10 cellular contexts compared by ENCODE assay signal in the genomic region with DNA sequence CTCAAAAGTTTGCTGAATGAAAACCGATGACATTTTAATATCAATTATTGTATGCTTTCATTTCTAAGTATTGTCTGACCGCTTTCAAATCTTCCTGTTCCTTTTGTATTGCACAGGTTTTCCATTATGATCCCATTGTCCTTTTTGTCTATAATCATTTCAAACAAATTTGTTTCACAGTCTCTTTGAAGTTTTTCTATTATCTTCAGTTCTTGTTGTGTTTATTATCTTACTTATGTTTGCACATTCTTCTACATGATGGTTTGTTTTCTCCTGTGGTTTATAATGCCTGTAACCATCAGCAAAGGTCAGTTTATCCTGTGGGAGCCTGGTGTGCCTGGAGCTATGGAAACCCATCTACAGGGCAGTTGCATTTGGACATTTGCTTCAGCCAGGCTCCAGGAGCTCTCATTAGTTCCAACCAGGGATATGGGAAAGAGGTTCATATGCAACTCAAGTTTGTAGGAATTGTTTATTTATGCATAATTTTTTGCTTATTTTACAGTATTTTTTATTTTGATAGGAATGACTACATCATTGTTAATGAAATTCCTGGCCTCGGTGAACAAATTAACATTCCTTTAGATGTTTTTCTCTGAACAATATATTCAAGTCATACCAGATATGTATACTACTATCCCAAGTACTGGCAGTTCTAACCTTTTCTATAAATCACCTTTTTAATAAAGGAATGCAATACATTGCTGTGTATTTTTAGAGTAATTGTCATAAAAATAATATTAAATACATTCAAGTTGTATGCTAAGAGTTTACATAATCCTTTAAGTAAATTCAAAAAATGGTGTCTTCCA.
"Had no signal": no experiment of that assay in that cellular context is flagged by ENCODE, and none has a peak within 500 bp of the region (broad histone marks: within the 10 kb centered on the region; RNA-seq: fewer than 3 reads in every experiment).

No MANE protein-coding gene starts in this region.

- H3K9me3 ChIP-seq: ascending aorta, ovary had no signal

- H3K27me3 Mint-ChIP-seq: activated CD4-positive, alpha-beta memory T cell treated with anti-CD3 and anti-CD28 coated beads for 36 hours; activated naive CD8-positive, alpha-beta T cell treated with anti-CD3 and anti-CD28 coated beads, Interleukin-2, amount 10 ng/mL, durations not matched to agents 7 days and 5 days; stimulated activated naive CD8-positive, alpha-beta T cell treated with anti-CD3 and anti-CD28 coated beads, Interleukin-15, amount 100 ng/mL, for 72 hours had no signal

- H3K27ac Mint-ChIP-seq: activated CD4-positive, alpha-beta memory T cell treated with anti-CD3 and anti-CD28 coated beads for 36 hours; activated naive CD8-positive, alpha-beta T cell treated with anti-CD3 and anti-CD28 coated beads, Interleukin-2, amount 10 ng/mL, durations not matched to agents 7 days and 5 days had no signal

- H3K4me3 Mint-ChIP-seq: activated CD4-positive, alpha-beta memory T cell treated with anti-CD3 and anti-CD28 coated beads for 36 hours; activated naive CD8-positive, alpha-beta T cell treated with anti-CD3 and anti-CD28 coated beads, Interleukin-2, amount 10 ng/mL, durations not matched to agents 7 days and 5 days; neural crest cell; stimulated activated naive CD8-positive, alpha-beta T cell treated with anti-CD3 and anti-CD28 coated beads, Interleukin-15, amount 100 ng/mL, for 72 hours had no signal

- ATAC-seq: stimulated activated naive CD8-positive, alpha-beta T cell treated with anti-CD3 and anti-CD28 coated beads, Interleukin-15, amount 100 ng/mL, for 72 hours had no signal

- DNase-seq: activated CD4-positive, alpha-beta memory T cell treated with anti-CD3 and anti-CD28 coated beads for 36 hours; activated naive CD8-positive, alpha-beta T cell treated with anti-CD3 and anti-CD28 coated beads, Interleukin-2, amount 10 ng/mL, durations not matched to agents 7 days and 5 days; ovary; stimulated activated CD4-positive, alpha-beta T cell treated with anti-CD3 and anti-CD28 coated beads, Interleukin-15, amount 100 ng/mL, for 24 hours; stimulated activated CD4-positive, alpha-beta T cell treated with anti-CD3 and anti-CD28 coated beads, Interleukin-4, amount 100 ng/mL, for 24 hours; stimulated activated naive CD8-positive, alpha-beta T cell treated with anti-CD3 and anti-CD28 coated beads, Interleukin-15, amount 100 ng/mL, for 72 hours had no signal

- FAIRE-seq: colon, endothelial cell of umbilical vein had no signal

- H3K9me3 Mint-ChIP-seq: activated CD4-positive, alpha-beta memory T cell treated with anti-CD3 and anti-CD28 coated beads for 36 hours had no signal

- H3K4me1 Mint-ChIP-seq: activated naive CD8-positive, alpha-beta T cell treated with anti-CD3 and anti-CD28 coated beads, Interleukin-2, amount 10 ng/mL, durations not matched to agents 7 days and 5 days; stimulated activated naive CD8-positive, alpha-beta T cell treated with anti-CD3 and anti-CD28 coated beads, Interleukin-15, amount 100 ng/mL, for 72 hours had no signal
